In the genomic region with DNA sequence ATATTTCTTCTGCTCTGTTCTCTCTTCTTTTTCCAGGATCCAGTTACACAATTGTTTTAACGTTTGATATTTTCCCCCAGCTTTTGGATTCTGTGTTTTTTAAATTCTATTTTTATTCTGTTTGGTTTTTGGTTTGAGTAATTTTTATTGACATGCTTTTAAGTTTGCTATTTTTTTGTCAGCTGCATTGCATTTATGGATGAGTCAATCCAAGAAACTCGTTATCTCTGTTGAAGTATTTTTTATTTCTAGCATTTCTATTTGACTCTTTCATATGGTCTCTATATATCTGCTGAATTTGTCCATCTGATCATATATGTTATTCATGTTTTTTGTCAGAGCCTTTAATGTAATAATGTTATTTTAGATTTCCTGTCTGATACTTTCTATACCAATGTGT, we compare ENCODE assay signal across 22 cellular contexts.
DNase-seq lines count a peak whose midpoint lies in the region; ATAC-seq and TF ChIP-seq lines count a peak whose summit lies in the region.
"Had no signal": no experiment of that assay in that cellular context is flagged by ENCODE, and none has a peak within 500 bp of the region (broad histone marks: within the 10 kb centered on the region; RNA-seq: fewer than 3 reads in every experiment).

No MANE protein-coding gene starts in this region.

- intact Hi-C loops in Right ventricle myocardium inferior (cut with DNase I), result no loop called here

- peaks cover 13% of the 10 kb centered on the region for H3K27me3 Mint-ChIP-seq in activated T-helper 17 cell treated with anti-CD3 and anti-CD28 coated beads, Interleukin-2, amount 50 U/mL, for 72 hours

- no peaks in the 10 kb centered on the region for H3K4me1 Mint-ChIP-seq in activated T-helper 17 cell treated with anti-CD3 and anti-CD28 coated beads, Interleukin-2, amount 50 U/mL, for 72 hours
- H3K4me1 Mint-ChIP-seq in stimulated activated effector memory CD8-positive, alpha-beta T cell treated with anti-CD3 and anti-CD28 coated beads, Interleukin-12 subunit alpha, Interleukin-12 subunit beta, amount 100 ng/mL, for 72 hours, result no peaks in the 10 kb centered on the region
- H3K4me1 Mint-ChIP-seq: CD14-positive monocyte; CD4-positive, alpha-beta memory T cell; CD4-positive, CD25-positive, alpha-beta regulatory T cell; CD8-positive, alpha-beta memory T cell had no signal

- no peak overlapping the region for H3K4me3 ChIP-seq in HEK293 (ENCODE audit: low read depth, low read length)
- H3K4me3 ChIP-seq: BLaER1 had no signal

- no peaks in the 10 kb centered on the region for H3K9me3 ChIP-seq in HEK293 (ENCODE audit: control insufficient read depth, insufficient read depth, low read depth, low read length)
- H3K9me3 ChIP-seq: BE2C had no signal

- CTCF ChIA-PET in HEK293 (lab: Yijun Ruan, JAX), result interaction anchor here (0.6 kb wide), 1 partner anchor 98 kb away, joined by 5 read pairs; no protein-coding TSS in a partner anchor

- H3K27ac Mint-ChIP-seq in activated T-helper 17 cell treated with anti-CD3 and anti-CD28 coated beads, Interleukin-2, amount 50 U/mL, for 72 hours, result peak overlapping the region; percentile 62
- H3K27ac Mint-ChIP-seq in stimulated activated effector memory CD8-positive, alpha-beta T cell treated with anti-CD3 and anti-CD28 coated beads, Interleukin-12 subunit alpha, Interleukin-12 subunit beta, amount 100 ng/mL, for 72 hours, result no peak overlapping the region
- H3K27ac Mint-ChIP-seq: CD14-positive monocyte; CD4-positive, alpha-beta memory T cell; CD4-positive, CD25-positive, alpha-beta regulatory T cell; CD8-positive, alpha-beta memory T cell had no signal

- peak; percentile 26 for ATAC-seq in activated T-helper 17 cell treated with anti-CD3 and anti-CD28 coated beads, Interleukin-2, amount 50 U/mL, for 72 hours (replicated peaks)
- ATAC-seq in stimulated activated effector memory CD8-positive, alpha-beta T cell treated with anti-CD3 and anti-CD28 coated beads, Interleukin-12 subunit alpha, Interleukin-12 subunit beta, amount 100 ng/mL, for 72 hours, result peak; percentile 48
- no peak for ATAC-seq in Right ventricle myocardium inferior

- TF ChIP-seq CTCF in HEK293 (tag by site-specific recombination; IDR thresholded peaks at IDR 0.05), result no peak

- peaks cover 5% of the 10 kb centered on the region for H3K36me3 Mint-ChIP-seq in activated T-helper 17 cell treated with anti-CD3 and anti-CD28 coated beads, Interleukin-2, amount 50 U/mL, for 72 hours (ENCODE audit: low read depth)
- H3K36me3 Mint-ChIP-seq in stimulated activated effector memory CD8-positive, alpha-beta T cell treated with anti-CD3 and anti-CD28 coated beads, Interleukin-12 subunit alpha, Interleukin-12 subunit beta, amount 100 ng/mL, for 72 hours, result no peaks in the 10 kb centered on the region
- H3K36me3 Mint-ChIP-seq: CD14-positive monocyte; CD4-positive, CD25-positive, alpha-beta regulatory T cell had no signal

- H3K27ac ChIP-seq in HEK293 (ENCODE audit: extremely low read depth, low read depth, low read length), result no peak overlapping the region
- H3K27ac ChIP-seq: BLaER1 had no signal

- no peak overlapping the region for H3K4me3 Mint-ChIP-seq in activated T-helper 17 cell treated with anti-CD3 and anti-CD28 coated beads, Interleukin-2, amount 50 U/mL, for 72 hours
- H3K4me3 Mint-ChIP-seq in stimulated activated effector memory CD8-positive, alpha-beta T cell treated with anti-CD3 and anti-CD28 coated beads, Interleukin-12 subunit alpha, Interleukin-12 subunit beta, amount 100 ng/mL, for 72 hours, result no peak overlapping the region
- H3K4me3 Mint-ChIP-seq: CD14-positive monocyte; CD4-positive, CD25-positive, alpha-beta regulatory T cell; CD8-positive, alpha-beta memory T cell had no signal

- no peak for DNase-seq in stimulated activated effector memory CD8-positive, alpha-beta T cell treated with anti-CD3 and anti-CD28 coated beads, Interleukin-12 subunit alpha, Interleukin-12 subunit beta, amount 100 ng/mL, for 72 hours (ENCODE audit: low spot score in 2 of 2)
- DNase-seq in Right ventricle myocardium inferior (ENCODE audit: missing footprints) (no peak), NCI-H345 (lab: John Stamatoyannopoulos, UW) (no peak)
- DNase-seq: 8988T; ACHN; BE2C; C1 segment of cervical spinal cord; CD4-positive, alpha-beta memory T cell; CD4-positive, CD25-positive, alpha-beta regulatory T cell; CD8-positive, alpha-beta memory T cell; COR-L47; DMS 273 treated with DMSO at 0.1 percent for 48 hours; DMS153; DMS53; DMS79; DND-41; EL; GDM1 had no signal

- POLR2A ChIA-PET in HEK293 (lab: Yijun Ruan, JAX), result no interaction called here

- no peaks in the 10 kb centered on the region for H3K9me3 Mint-ChIP-seq in activated T-helper 17 cell treated with anti-CD3 and anti-CD28 coated beads, Interleukin-2, amount 50 U/mL, for 72 hours
- peaks cover 5% of the 10 kb centered on the region for H3K9me3 Mint-ChIP-seq in stimulated activated effector memory CD8-positive, alpha-beta T cell treated with anti-CD3 and anti-CD28 coated beads, Interleukin-12 subunit alpha, Interleukin-12 subunit beta, amount 100 ng/mL, for 72 hours

- H3K36me3 ChIP-seq in HEK293 (ENCODE audit: control insufficient read depth in 2 of 2, insufficient read depth in 1 of 2, low read length in 2 of 2), result no peaks in the 10 kb centered on the region
- H3K36me3 ChIP-seq: BE2C, BLaER1 had no signal

- H3K4me1 ChIP-seq in HEK293 (ENCODE audit: control insufficient read depth, insufficient read depth, low read length), result no peaks in the 10 kb centered on the region
- H3K4me1 ChIP-seq: BE2C, BLaER1 had no signal

TF ChIP-seq in HEK293, 187 proteins besides CTCF, POLR2A, EP300 and RAD21:
- TF ChIP-seq KLF7 (tag by site-specific recombination; IDR thresholded peaks at IDR 0.05; ENCODE audit: borderline replicate concordance) (no peak), SETDB1 (IDR thresholded peaks at IDR 0.05; ENCODE audit: insufficient read length, low read length) (peak; percentile 82)
- TF ChIP-seq, protein P1, sequence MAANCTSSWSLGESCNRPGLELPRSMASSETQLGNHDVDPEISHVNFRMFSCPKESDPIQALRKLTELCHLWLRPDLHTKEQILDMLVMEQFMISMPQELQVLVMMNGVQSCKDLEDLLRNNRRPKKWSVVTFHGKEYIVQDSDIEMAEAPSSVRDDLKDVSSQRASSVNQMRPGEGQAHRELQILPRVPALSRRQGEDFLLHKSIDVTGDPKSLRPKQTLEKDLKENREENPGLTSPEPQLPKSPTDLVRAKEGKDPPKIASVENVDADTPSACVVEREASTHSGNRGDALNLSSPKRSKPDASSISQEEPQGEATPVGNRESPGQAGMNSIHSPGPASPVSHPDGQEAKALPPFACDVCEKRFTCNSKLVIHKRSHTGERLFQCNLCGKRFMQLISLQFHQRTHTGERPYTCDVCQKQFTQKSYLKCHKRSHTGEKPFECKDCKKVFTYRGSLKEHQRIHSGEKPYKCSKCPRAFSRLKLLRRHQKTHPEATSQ (tag by site-specific recombination; IDR thresholded peaks at IDR 0.05), result no peak
